Comparison of ENCODE assay signal across 2 cellular contexts in genomic region chr20:62367483-62368302, GRCh38.
TF ChIP-seq lines count a peak whose summit lies in the region.

No MANE protein-coding gene starts in this region.

TF ChIP-seq in K562, 482 proteins besides CTCF, POLR2A, EP300 and RAD21 (continues in another document):
- peak; percentile 36; the same call in 1 of the 2 replicates for TF ChIP-seq RBFOX2 (IDR thresholded peaks at IDR 0.05; ENCODE audit: low read depth, low read length)
- TF ChIP-seq UBTF (IDR thresholded peaks at IDR 0.05; ENCODE audit: borderline replicate concordance in 1 of 2, low read depth in 2 of 2, low read length in 2 of 2), result 0 out of 4 replicates have a peak, but pooled peaks of 1 of the 2 experiments have one; percentile 41
- TF ChIP-seq ARID4B (CRISPR knock-in tag; IDR thresholded peaks at IDR 0.05), result peak; percentile 36; the same call in 1 of the 2 replicates
- TF ChIP-seq ZNF354B (CRISPR knock-in tag; IDR thresholded peaks at IDR 0.05), result no peak
- no peak for TF ChIP-seq ESRRA (IDR thresholded peaks at IDR 0.05; ENCODE audit: borderline replicate concordance, low read depth)
- peak; percentile 98 for TF ChIP-seq ZBTB33 (CRISPR knock-in tag; IDR thresholded peaks at IDR 0.05)
- no peak for TF ChIP-seq RBM25 (IDR thresholded peaks at IDR 0.05; ENCODE audit: low read depth, low read length, severe bottlenecking)
- TF ChIP-seq RNF219 (CRISPR knock-in tag; IDR thresholded peaks at IDR 0.05), result no peak
- TF ChIP-seq ZNF785 (CRISPR knock-in tag; IDR thresholded peaks at IDR 0.05), result no peak
- TF ChIP-seq ZBTB26 (CRISPR knock-in tag; IDR thresholded peaks at IDR 0.05), result no peak
- TF ChIP-seq PHF20 (IDR thresholded peaks at IDR 0.05; ENCODE audit: partially characterized antibody), result no peak
- peak; percentile 65 for TF ChIP-seq NFIC (IDR thresholded peaks at IDR 0.05)
- no peak for TF ChIP-seq RAD51 (IDR thresholded peaks at IDR 0.05; ENCODE audit: borderline replicate concordance, low read depth)

TF ChIP-seq in neural cell, 6 proteins besides CTCF, POLR2A, EP300 and RAD21:
- TF ChIP-seq MXI1 (conservative IDR thresholded peaks at IDR 0.05; ENCODE audit: poor library complexity, severe bottlenecking) (no peak), EZH2 (IDR thresholded peaks at IDR 0.05; ENCODE audit: borderline replicate concordance, insufficient read depth, low read length, poor library complexity, severe bottlenecking) (no peak), SMC3 (conservative IDR thresholded peaks at IDR 0.05; ENCODE audit: poor library complexity) (no peak), POLR2AphosphoS5 (IDR thresholded peaks at IDR 0.05) (no peak), TAF1 (IDR thresholded peaks at IDR 0.05; ENCODE audit: low read depth) (no peak), REST (IDR thresholded peaks at IDR 0.05; ENCODE audit: borderline replicate concordance) (no peak)
